ENCODE assay signal across 34 cellular contexts in the genomic region with DNA sequence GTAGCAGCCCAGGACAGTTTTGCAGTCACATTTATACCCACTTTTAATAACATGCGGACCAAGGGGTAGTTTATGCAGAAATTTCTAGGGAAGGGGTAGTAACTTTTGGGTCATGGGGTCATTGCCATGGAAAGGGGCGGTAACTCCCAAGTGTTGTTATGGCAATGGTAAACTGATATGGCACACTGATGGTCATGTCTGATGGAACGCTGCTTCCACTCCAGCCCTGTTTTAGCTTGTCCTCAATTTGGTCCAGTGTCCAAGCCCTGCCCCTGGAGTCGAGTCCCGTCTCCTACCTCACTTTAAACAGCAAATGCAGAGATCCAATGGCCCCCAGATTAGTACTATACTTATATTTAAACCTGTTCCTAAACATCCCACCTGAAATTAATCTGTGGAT. TPM values are rescaled to one million over a fixed set of nuclear protein-coding genes. Genes with fewer than 3 reads are reported as not detected.
"Had no signal": no experiment of that assay in that cellular context is flagged by ENCODE, and none has a peak within 500 bp of the region (broad histone marks: within the 10 kb centered on the region; RNA-seq: fewer than 3 reads in every experiment).

No MANE protein-coding gene starts in this region.

- H3K4me1 ChIP-seq: heart right ventricle, left ventricle myocardium inferior, pancreas, prostate gland, tibial nerve, uterus had no signal

- H3K4me2 ChIP-seq: hepatocyte, smooth muscle cell had no signal

- FAIRE-seq: pancreas had no signal

- DNase-seq: heart right ventricle; islet precursor cell; kidney glomerular epithelial cell; left cardiac atrium; left ventricle myocardium inferior; midbrain; mucosa of descending colon; naive thymus-derived CD4-positive, alpha-beta T cell; nucleus accumbens; pancreas; retina; right cardiac atrium; stimulated activated CD4-positive, alpha-beta T cell treated with anti-CD3 and anti-CD28 coated beads, Interleukin-1b, Interleukin-23, amount 100 ng/mL, for 48 hours; stimulated activated CD4-positive, alpha-beta T cell treated with anti-CD3 and anti-CD28 coated beads, Interleukin-2, amount 100 ng/mL, for 48 hours; stimulated activated CD4-positive, alpha-beta T cell treated with anti-CD3 and anti-CD28 coated beads, Interleukin-4, amount 100 ng/mL, for 4 hours; stimulated activated CD8-positive, alpha-beta memory T cell treated with anti-CD3 and anti-CD28 coated beads, Interleukin-4, amount 100 ng/mL, for 48 hours; stimulated activated naive CD4-positive, alpha-beta T cell treated with Interleukin-2 at 50 U/mL for 16 hours; stimulated activated naive CD8-positive, alpha-beta T cell treated with anti-CD3 and anti-CD28 coated beads, Interleukin-15, amount 100 ng/mL, for 72 hours; substantia nigra; uterus had no signal

- H3K27me3 ChIP-seq: hepatocyte, pancreas, tibial nerve, uterus had no signal

- H3K79me2 ChIP-seq: hepatocyte had no signal

- H3K36me3 ChIP-seq: heart right ventricle, left ventricle myocardium inferior, pancreas, prostate gland, tibial nerve, uterus had no signal

- H3K4me3 ChIP-seq: heart right ventricle, hepatocyte, left ventricle myocardium inferior, mucosa of descending colon, pancreas, prostate gland, smooth muscle cell, tibial nerve, uterus had no signal

- ATAC-seq: heart right ventricle; left cardiac atrium; mucosa of descending colon; naive thymus-derived CD4-positive, alpha-beta T cell; natural killer cell treated with Interleukin-12 subunit alpha and Interleukin-12 subunit beta and Interleukin-15 and Interleukin-18, amount 100 ng/mL, for 72 hours; pancreas; right cardiac atrium; stimulated activated memory B cell treated with anti-CD40 and anti-IgM and Interleukin-4, amounts not matched to agents 10 μg/mL and 1 μg/mL and 100 μg/mL, for 72 hours; stimulated activated naive CD8-positive, alpha-beta T cell treated with anti-CD3 and anti-CD28 coated beads, Interleukin-15, amount 100 ng/mL, for 72 hours had no signal

- H3K9me3 ChIP-seq: mucosa of descending colon, pancreas, prostate gland, tibial nerve, uterus had no signal

- H2AFZ ChIP-seq: hepatocyte had no signal

- H3K27ac ChIP-seq: heart right ventricle, hepatocyte, left ventricle myocardium inferior, pancreas, prostate gland, tibial nerve, uterus had no signal

RNA-seq across cellular contexts. Expression of a gene that starts 11.2 kb away (rescaled TPM):
- total RNA-seq: hepatocyte; left cardiac atrium; lung microvascular endothelial cell; mesenteric fat pad; mucosa of descending colon; myocyte; naive thymus-derived CD4-positive, alpha-beta T cell; natural killer cell treated with Interleukin-12 subunit alpha and Interleukin-12 subunit beta and Interleukin-15 and Interleukin-18, amount 100 ng/mL, for 72 hours; right cardiac atrium; smooth muscle cell had no signal
- polyA plus RNA-seq: heart right ventricle; hepatocyte; naive thymus-derived CD4-positive, alpha-beta T cell; right cardiac atrium; smooth muscle cell had no signal

RNA-seq across cellular contexts. Expression of a gene that starts 29.8 kb away (rescaled TPM):
- total RNA-seq: left ventricle myocardium inferior; lung microvascular endothelial cell; mesenteric fat pad; myocyte; naive thymus-derived CD4-positive, alpha-beta T cell; natural killer cell treated with Interleukin-12 subunit alpha and Interleukin-12 subunit beta and Interleukin-15 and Interleukin-18, amount 100 ng/mL, for 72 hours; osteoblast; skeletal muscle tissue had no signal
- polyA plus RNA-seq: heart right ventricle; hepatocyte; naive thymus-derived CD4-positive, alpha-beta T cell; smooth muscle cell had no signal

RNA-seq across cellular contexts. Expression of a gene that starts 44.9 kb away (rescaled TPM):
- total RNA-seq: heart right ventricle; hepatocyte; left cardiac atrium; left ventricle myocardium inferior; lung microvascular endothelial cell; mesenteric fat pad; mucosa of descending colon; myocyte; naive thymus-derived CD4-positive, alpha-beta T cell; natural killer cell treated with Interleukin-12 subunit alpha and Interleukin-12 subunit beta and Interleukin-15 and Interleukin-18, amount 100 ng/mL, for 72 hours; neural crest cell; osteoblast; pancreas; prostate gland; right cardiac atrium; skeletal muscle tissue; smooth muscle cell; temporal lobe; tibial nerve; ureter; uterus had no signal
- polyA plus RNA-seq: heart right ventricle; hepatocyte; naive thymus-derived CD4-positive, alpha-beta T cell; right cardiac atrium; smooth muscle cell had no signal

RNA-seq across cellular contexts. Expression of a gene that starts 57.7 kb away (rescaled TPM):
- total RNA-seq: mesenteric fat pad; myocyte; natural killer cell treated with Interleukin-12 subunit alpha and Interleukin-12 subunit beta and Interleukin-15 and Interleukin-18, amount 100 ng/mL, for 72 hours; osteoblast; smooth muscle cell had no signal
